In genomic region chr2:26185304-26185928, GRCh38 we compare ENCODE assay signal across 8 cellular contexts. TPM values are rescaled to one million over a fixed set of nuclear protein-coding genes. Genes with fewer than 3 reads are reported as not detected.
A peak's percentile ranks its signal among the peaks of the same experiment; 100 is the strongest.
DNase-seq lines count a peak whose midpoint lies in the region; ATAC-seq, FAIRE-seq and TF ChIP-seq lines count a peak whose summit lies in the region.

No MANE protein-coding gene starts in this region.

- H3K4me3 Mint-ChIP-seq in astrocyte (ENCODE audit: unreplicated experiment), result peak overlapping the region; percentile 78

- 62% methylated on average over 20 of the region's 20 CpGs for WGBS in thymus

- H4K20me1 ChIP-seq in astrocyte (ENCODE audit: insufficient read depth, low read length), result no peaks in the 10 kb centered on the region

- peak overlapping the region; percentile 38 for H3K9ac ChIP-seq in astrocyte (ENCODE audit: low read length)

- H3K27ac ChIP-seq in astrocyte (ENCODE audit: low read depth, low read length) (no peak overlapping the region), lower lobe of right lung (peak overlapping the region; percentile 68), thymus (ENCODE audit: low read depth) (no peak overlapping the region)

- H3K79me2 ChIP-seq in astrocyte (ENCODE audit: insufficient read depth, low read length), result no peaks in the 10 kb centered on the region

- H3K4me3 ChIP-seq in astrocyte (ENCODE audit: insufficient read depth, low read depth, low read length) (peak overlapping the region; percentile 1), lower lobe of right lung (peak overlapping the region; percentile 60), thymus (ENCODE audit: low read length) (peak overlapping the region; percentile 55)

- H2AFZ ChIP-seq in astrocyte (ENCODE audit: low read depth, low read length), result peak overlapping the region; percentile 26

- H3K4me2 ChIP-seq in astrocyte (ENCODE audit: low read length), result peak overlapping the region; percentile 64

- H3K27me3 ChIP-seq in astrocyte (ENCODE audit: insufficient read depth, low read length) (no peaks in the 10 kb centered on the region), lower lobe of right lung (ENCODE audit: low read depth) (peaks cover 5% of the 10 kb centered on the region), thymus (ENCODE audit: control insufficient read depth, insufficient read depth) (no peaks in the 10 kb centered on the region)

- DNase-seq in activated T-cell treated with anti-CD3 and anti-CD28 coated beads for 1 hour (ENCODE audit: low read depth), result peak; percentile 17
- no peak for DNase-seq in activated T-cell treated with anti-CD3 and anti-CD28 coated beads, Interleukin-2, amount 50 U/mL, for 1 hour
- no peak for DNase-seq in astrocyte (ENCODE audit: low read depth)
- no peak for DNase-seq in lower lobe of right lung
- no peak for DNase-seq in DMS53 treated with DMSO at 0.1 percent for 48 hours (lab: John Stamatoyannopoulos, UW; ENCODE audit: unreplicated experiment)

- ATAC-seq in lower lobe of right lung, result no peak
- no peak for ATAC-seq in GM21390 (IDR thresholded peaks at IDR 0.05; ENCODE audit: unreplicated experiment)
- no peak for ATAC-seq in HG03520 (IDR thresholded peaks at IDR 0.05; ENCODE audit: unreplicated experiment)

- H3K9me3 Mint-ChIP-seq in astrocyte (ENCODE audit: unreplicated experiment), result no peaks in the 10 kb centered on the region

- no peaks in the 10 kb centered on the region for H3K4me1 ChIP-seq in astrocyte (ENCODE audit: insufficient read depth, low read length)
- H3K4me1 ChIP-seq in lower lobe of right lung, result no peaks in the 10 kb centered on the region
- H3K4me1 ChIP-seq in thymus (ENCODE audit: control insufficient read depth, insufficient read depth, low read length), result no peaks in the 10 kb centered on the region

- TF ChIP-seq CTCF in astrocyte (IDR thresholded peaks at IDR 0.05; ENCODE audit: insufficient read depth, low read depth, low read length) (no peak), lower lobe of right lung (IDR thresholded peaks at IDR 0.05) (no peak)

- no peaks in the 10 kb centered on the region for H3K4me1 Mint-ChIP-seq in astrocyte (ENCODE audit: low read depth, unreplicated experiment)

- peak; percentile 29 for FAIRE-seq in astrocyte (lab: Jason Lieb, UNC)

- no peaks in the 10 kb centered on the region for H3K36me3 Mint-ChIP-seq in astrocyte (ENCODE audit: low read depth, unreplicated experiment)

- H3K27ac Mint-ChIP-seq in astrocyte (ENCODE audit: unreplicated experiment), result peak overlapping the region; percentile 44

- peaks cover 2% of the 10 kb centered on the region for H3K36me3 ChIP-seq in astrocyte (ENCODE audit: insufficient read depth, low read length)
- peaks cover 5% of the 10 kb centered on the region for H3K36me3 ChIP-seq in lower lobe of right lung
- H3K36me3 ChIP-seq in thymus (ENCODE audit: control insufficient read depth, insufficient read depth), result peaks cover 5% of the 10 kb centered on the region

- intact Hi-C loops in lower lobe of right lung (cut with DNase I), result no loop called here

- no peaks in the 10 kb centered on the region for H3K9me3 ChIP-seq in astrocyte (ENCODE audit: insufficient read depth, low read depth, low read length)
- H3K9me3 ChIP-seq in lower lobe of right lung, result no peaks in the 10 kb centered on the region
- H3K9me3 ChIP-seq in thymus (ENCODE audit: control insufficient read depth), result no peaks in the 10 kb centered on the region

- H3K27me3 Mint-ChIP-seq in astrocyte (ENCODE audit: low read depth, unreplicated experiment), result peaks cover 35% of the 10 kb centered on the region

RNA-seq across cellular contexts. Expression of gene GAREM2, which starts 12.5 kb away (rescaled TPM):
- total RNA-seq in astrocyte (2.2 and 4.2 TPM in 2 replicates), lower lobe of right lung (2.0 TPM)
- polyA plus RNA-seq in thymus, result 0.59 TPM

RNA-seq across cellular contexts. Expression of gene HADHA, which starts 59.0 kb away (rescaled TPM):
- 132 and 139 TPM in 2 replicates for total RNA-seq in astrocyte
- 130 TPM for total RNA-seq in lower lobe of right lung
- 57.1 TPM for polyA plus RNA-seq in thymus

RNA-seq across cellular contexts. Expression of gene HADHB, which starts 59.3 kb away (rescaled TPM):
- 109 and 116 TPM in 2 replicates for total RNA-seq in astrocyte
- 119 TPM for total RNA-seq in lower lobe of right lung
- polyA plus RNA-seq in thymus, result 92.8 TPM

Comparison
In these comparisons a context has a peak if more than half of its experiments do, and no peak if none do; other contexts are left out.
1. H3K4me3 ChIP-seq: peak in every context shown above with its lines; median percentile 60 in lower lobe of right lung; 55 in thymus; 1 in astrocyte.